In genomic region chr10:35378547-35379210, GRCh38 we compare ENCODE assay signal across 7 cellular contexts. TPM values are rescaled to one million over a fixed set of nuclear protein-coding genes. Genes with fewer than 3 reads are reported as not detected.
DNase-seq lines count a peak whose midpoint lies in the region; ATAC-seq, FAIRE-seq and TF ChIP-seq lines count a peak whose summit lies in the region.

No MANE protein-coding gene starts in this region.

- in situ Hi-C loops in HAP-1 (cut with MboI; ENCODE audit: low sequenced_read_pairs), result no loop called here

- no peak for TF ChIP-seq CTCF in bronchial epithelial cell (IDR thresholded peaks at IDR 0.05; ENCODE audit: insufficient read depth, low read length, severe bottlenecking)

- H3K9me3 ChIP-seq in HAP-1, result no peaks in the 10 kb centered on the region

- H3K36me3 ChIP-seq in bronchial epithelial cell (ENCODE audit: control insufficient read depth, insufficient read depth, low read length) (no peaks in the 10 kb centered on the region), HAP-1 (replicated peaks) (no peaks in the 10 kb centered on the region)

- FAIRE-seq in bronchial epithelial cell (lab: Jason Lieb, UNC), result no peak

- H3K4me3 ChIP-seq in bronchial epithelial cell (ENCODE audit: low read depth, low read length), result no peak overlapping the region
- no peak overlapping the region for H3K4me3 ChIP-seq in skeletal muscle cell (ENCODE audit: low read depth, low read length)
- no peak overlapping the region for H3K4me3 ChIP-seq in HAP-1

- no peaks in the 10 kb centered on the region for H3K27me3 ChIP-seq in bronchial epithelial cell (ENCODE audit: control insufficient read depth, insufficient read depth, low read length)
- H3K27me3 ChIP-seq in HAP-1 (ENCODE audit: low read depth), result no peaks in the 10 kb centered on the region

- H3K4me1 ChIP-seq in HAP-1, result peaks cover 6% of the 10 kb centered on the region; the same call in 1 of the 2 replicates

- ATAC-seq in GM19351 (IDR thresholded peaks at IDR 0.05; ENCODE audit: unreplicated experiment) (peak; percentile 30), HG03108 (IDR thresholded peaks at IDR 0.05; ENCODE audit: unreplicated experiment) (peak; percentile 27)

- peak; percentile 47 for DNase-seq in bronchial epithelial cell (ENCODE audit: low read depth)
- peak; percentile 55 for DNase-seq in skeletal muscle cell (ENCODE audit: low read depth)
- no peak for DNase-seq in HAP-1 (ENCODE audit: low spot score in 2 of 2)
- no peak for DNase-seq in mesenteric fat pad (ENCODE audit: low spot score)
- no peak for DNase-seq in hepatic stellate cell (ENCODE audit: low spot score)

RNA-seq across cellular contexts. Expression of gene CCNY, which starts 42.4 kb away (rescaled TPM):
- 66.3 and 80.6 TPM in 2 replicates for total RNA-seq in bronchial epithelial cell
- 73.9 TPM for total RNA-seq in mesenteric fat pad

Comparison
In these comparisons a context has a peak if more than half of its experiments do, and no peak if none do; other contexts are left out.
1. DNase-seq: peak in bronchial epithelial cell (single experiment) and skeletal muscle cell (single experiment); none in HAP-1 (0 of 2), mesenteric fat pad (single experiment) and hepatic stellate cell (single experiment).